1 cellular context compared by ENCODE assay signal in genomic region chr16:370443-370842, GRCh38.
TF ChIP-seq lines count a peak whose summit lies in the region.

MRPL28 (minus strand) TSS chr16:370538; CDS start chr16:370218, 320 bp downstream.

TF ChIP-seq in HepG2, 621 proteins besides CTCF, POLR2A, EP300 and RAD21 (continued from another document and continues in another):
- TF ChIP-seq, protein P1, sequence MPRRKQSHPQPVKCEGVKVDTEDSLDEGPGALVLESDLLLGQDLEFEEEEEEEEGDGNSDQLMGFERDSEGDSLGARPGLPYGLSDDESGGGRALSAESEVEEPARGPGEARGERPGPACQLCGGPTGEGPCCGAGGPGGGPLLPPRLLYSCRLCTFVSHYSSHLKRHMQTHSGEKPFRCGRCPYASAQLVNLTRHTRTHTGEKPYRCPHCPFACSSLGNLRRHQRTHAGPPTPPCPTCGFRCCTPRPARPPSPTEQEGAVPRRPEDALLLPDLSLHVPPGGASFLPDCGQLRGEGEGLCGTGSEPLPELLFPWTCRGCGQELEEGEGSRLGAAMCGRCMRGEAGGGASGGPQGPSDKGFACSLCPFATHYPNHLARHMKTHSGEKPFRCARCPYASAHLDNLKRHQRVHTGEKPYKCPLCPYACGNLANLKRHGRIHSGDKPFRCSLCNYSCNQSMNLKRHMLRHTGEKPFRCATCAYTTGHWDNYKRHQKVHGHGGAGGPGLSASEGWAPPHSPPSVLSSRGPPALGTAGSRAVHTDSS (CRISPR knock-in tag; conservative IDR thresholded peaks at IDR 0.05): no peak
- TF ChIP-seq KAT2B (IDR thresholded peaks at IDR 0.05; ENCODE audit: borderline replicate concordance, low read depth, low read length) (no peak), HOXD1 (CRISPR knock-in tag; IDR thresholded peaks at IDR 0.05) (no peak), ATAD3A (CRISPR knock-in tag; IDR thresholded peaks at IDR 0.05) (no peak), ATF6 (CRISPR knock-in tag; conservative IDR thresholded peaks at IDR 0.05) (no peak), ZNF235 (CRISPR knock-in tag; IDR thresholded peaks at IDR 0.05; ENCODE audit: borderline replicate concordance) (no peak), ZNF609 (CRISPR knock-in tag; IDR thresholded peaks at IDR 0.05; ENCODE audit: borderline replicate concordance) (no peak), SOX5 (CRISPR knock-in tag; IDR thresholded peaks at IDR 0.05; ENCODE audit: borderline replicate concordance) (no peak), ZMAT5 (CRISPR knock-in tag; IDR thresholded peaks at IDR 0.05; ENCODE audit: borderline replicate concordance, low read depth) (no peak), THYN1 (CRISPR knock-in tag; IDR thresholded peaks at IDR 0.05; ENCODE audit: borderline replicate concordance, low read depth) (no peak), AGO1 (IDR thresholded peaks at IDR 0.05; ENCODE audit: low read depth, low read length, poor library complexity, severe bottlenecking) (peak; percentile 78), PHF20 (CRISPR knock-in tag; IDR thresholded peaks at IDR 0.05) (peak; percentile 49; the same call in 1 of the 2 replicates), KLF15 (CRISPR knock-in tag; IDR thresholded peaks at IDR 0.05; ENCODE audit: borderline replicate concordance) (no peak), MEF2D (CRISPR knock-in tag; IDR thresholded peaks at IDR 0.05) (0 out of 2 replicates have a peak, but pooled peaks have one; percentile 12), CREM (IDR thresholded peaks at IDR 0.05) (peak; percentile 32; the same call in 1 of the 2 replicates), CREM (CRISPR knock-in tag; IDR thresholded peaks at IDR 0.05) (no peak), ZFY (CRISPR knock-in tag; IDR thresholded peaks at IDR 0.05) (peak; percentile 24; the same call in 1 of the 2 replicates), RBFOX2 (IDR thresholded peaks at IDR 0.05; ENCODE audit: low read depth, low read length) (peak; percentile 40; the same call in 1 of the 2 replicates), TBX3 (IDR thresholded peaks at IDR 0.05; ENCODE audit: borderline replicate concordance) (no peak), DMAP1 (CRISPR knock-in tag; IDR thresholded peaks at IDR 0.05) (0 out of 2 replicates have a peak, but pooled peaks have one; percentile 18), CBX1 (IDR thresholded peaks at IDR 0.05; ENCODE audit: low read depth) (no peak), CREB1 (IDR thresholded peaks at IDR 0.05) (peak; percentile 53; the same call in 1 of the 2 replicates), CREB1 (CRISPR knock-in tag; IDR thresholded peaks at IDR 0.05) (no peak), PHF5A (CRISPR knock-in tag; IDR thresholded peaks at IDR 0.05; ENCODE audit: low read depth, unreplicated experiment) (peak; percentile 87), ZSCAN25 (CRISPR knock-in tag; IDR thresholded peaks at IDR 0.05) (no peak), ZNF564 (CRISPR knock-in tag; IDR thresholded peaks at IDR 0.05) (0 out of 2 replicates have a peak, but pooled peaks have one; percentile 11), ZNF326 (CRISPR knock-in tag; IDR thresholded peaks at IDR 0.05; ENCODE audit: borderline replicate concordance) (peak; percentile 92), SP4 (CRISPR knock-in tag; IDR thresholded peaks at IDR 0.05) (peak; percentile 87), ZNF382 (CRISPR knock-in tag; IDR thresholded peaks at IDR 0.05; ENCODE audit: borderline replicate concordance) (no peak), FOXO1 (CRISPR knock-in tag; IDR thresholded peaks at IDR 0.05) (no peak), ZFP36L2 (CRISPR knock-in tag; IDR thresholded peaks at IDR 0.05) (no peak), YEATS2 (CRISPR knock-in tag; IDR thresholded peaks at IDR 0.05; ENCODE audit: borderline replicate concordance) (peak; percentile 40; the same call in 1 of the 2 replicates), NFYB (CRISPR knock-in tag; IDR thresholded peaks at IDR 0.05) (peak; percentile 91), ZBTB14 (CRISPR knock-in tag; IDR thresholded peaks at IDR 0.05) (no peak), ETV5 (CRISPR knock-in tag; IDR thresholded peaks at IDR 0.05; ENCODE audit: borderline replicate concordance) (peak; percentile 68), HOXA9 (CRISPR knock-in tag; IDR thresholded peaks at IDR 0.05; ENCODE audit: borderline replicate concordance) (no peak), TMF1 (CRISPR knock-in tag; IDR thresholded peaks at IDR 0.05; ENCODE audit: low read depth) (no peak), ELK4 (CRISPR knock-in tag; IDR thresholded peaks at IDR 0.05; ENCODE audit: borderline replicate concordance) (no peak)
- TF ChIP-seq, protein P2, sequence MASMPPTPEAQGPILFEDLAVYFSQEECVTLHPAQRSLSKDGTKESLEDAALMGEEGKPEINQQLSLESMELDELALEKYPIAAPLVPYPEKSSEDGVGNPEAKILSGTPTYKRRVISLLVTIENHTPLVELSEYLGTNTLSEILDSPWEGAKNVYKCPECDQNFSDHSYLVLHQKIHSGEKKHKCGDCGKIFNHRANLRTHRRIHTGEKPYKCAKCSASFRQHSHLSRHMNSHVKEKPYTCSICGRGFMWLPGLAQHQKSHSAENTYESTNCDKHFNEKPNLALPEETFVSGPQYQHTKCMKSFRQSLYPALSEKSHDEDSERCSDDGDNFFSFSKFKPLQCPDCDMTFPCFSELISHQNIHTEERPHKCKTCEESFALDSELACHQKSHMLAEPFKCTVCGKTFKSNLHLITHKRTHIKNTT (CRISPR knock-in tag; IDR thresholded peaks at IDR 0.05): no peak
- TF ChIP-seq, protein P3, sequence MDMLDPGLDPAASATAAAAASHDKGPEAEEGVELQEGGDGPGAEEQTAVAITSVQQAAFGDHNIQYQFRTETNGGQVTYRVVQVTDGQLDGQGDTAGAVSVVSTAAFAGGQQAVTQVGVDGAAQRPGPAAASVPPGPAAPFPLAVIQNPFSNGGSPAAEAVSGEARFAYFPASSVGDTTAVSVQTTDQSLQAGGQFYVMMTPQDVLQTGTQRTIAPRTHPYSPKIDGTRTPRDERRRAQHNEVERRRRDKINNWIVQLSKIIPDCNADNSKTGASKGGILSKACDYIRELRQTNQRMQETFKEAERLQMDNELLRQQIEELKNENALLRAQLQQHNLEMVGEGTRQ (IDR thresholded peaks at IDR 0.05; ENCODE audit: low read depth, low read length): no peak
- TF ChIP-seq, protein P3 (CRISPR knock-in tag; IDR thresholded peaks at IDR 0.05; ENCODE audit: borderline replicate concordance): no peak
- TF ChIP-seq, protein P4, sequence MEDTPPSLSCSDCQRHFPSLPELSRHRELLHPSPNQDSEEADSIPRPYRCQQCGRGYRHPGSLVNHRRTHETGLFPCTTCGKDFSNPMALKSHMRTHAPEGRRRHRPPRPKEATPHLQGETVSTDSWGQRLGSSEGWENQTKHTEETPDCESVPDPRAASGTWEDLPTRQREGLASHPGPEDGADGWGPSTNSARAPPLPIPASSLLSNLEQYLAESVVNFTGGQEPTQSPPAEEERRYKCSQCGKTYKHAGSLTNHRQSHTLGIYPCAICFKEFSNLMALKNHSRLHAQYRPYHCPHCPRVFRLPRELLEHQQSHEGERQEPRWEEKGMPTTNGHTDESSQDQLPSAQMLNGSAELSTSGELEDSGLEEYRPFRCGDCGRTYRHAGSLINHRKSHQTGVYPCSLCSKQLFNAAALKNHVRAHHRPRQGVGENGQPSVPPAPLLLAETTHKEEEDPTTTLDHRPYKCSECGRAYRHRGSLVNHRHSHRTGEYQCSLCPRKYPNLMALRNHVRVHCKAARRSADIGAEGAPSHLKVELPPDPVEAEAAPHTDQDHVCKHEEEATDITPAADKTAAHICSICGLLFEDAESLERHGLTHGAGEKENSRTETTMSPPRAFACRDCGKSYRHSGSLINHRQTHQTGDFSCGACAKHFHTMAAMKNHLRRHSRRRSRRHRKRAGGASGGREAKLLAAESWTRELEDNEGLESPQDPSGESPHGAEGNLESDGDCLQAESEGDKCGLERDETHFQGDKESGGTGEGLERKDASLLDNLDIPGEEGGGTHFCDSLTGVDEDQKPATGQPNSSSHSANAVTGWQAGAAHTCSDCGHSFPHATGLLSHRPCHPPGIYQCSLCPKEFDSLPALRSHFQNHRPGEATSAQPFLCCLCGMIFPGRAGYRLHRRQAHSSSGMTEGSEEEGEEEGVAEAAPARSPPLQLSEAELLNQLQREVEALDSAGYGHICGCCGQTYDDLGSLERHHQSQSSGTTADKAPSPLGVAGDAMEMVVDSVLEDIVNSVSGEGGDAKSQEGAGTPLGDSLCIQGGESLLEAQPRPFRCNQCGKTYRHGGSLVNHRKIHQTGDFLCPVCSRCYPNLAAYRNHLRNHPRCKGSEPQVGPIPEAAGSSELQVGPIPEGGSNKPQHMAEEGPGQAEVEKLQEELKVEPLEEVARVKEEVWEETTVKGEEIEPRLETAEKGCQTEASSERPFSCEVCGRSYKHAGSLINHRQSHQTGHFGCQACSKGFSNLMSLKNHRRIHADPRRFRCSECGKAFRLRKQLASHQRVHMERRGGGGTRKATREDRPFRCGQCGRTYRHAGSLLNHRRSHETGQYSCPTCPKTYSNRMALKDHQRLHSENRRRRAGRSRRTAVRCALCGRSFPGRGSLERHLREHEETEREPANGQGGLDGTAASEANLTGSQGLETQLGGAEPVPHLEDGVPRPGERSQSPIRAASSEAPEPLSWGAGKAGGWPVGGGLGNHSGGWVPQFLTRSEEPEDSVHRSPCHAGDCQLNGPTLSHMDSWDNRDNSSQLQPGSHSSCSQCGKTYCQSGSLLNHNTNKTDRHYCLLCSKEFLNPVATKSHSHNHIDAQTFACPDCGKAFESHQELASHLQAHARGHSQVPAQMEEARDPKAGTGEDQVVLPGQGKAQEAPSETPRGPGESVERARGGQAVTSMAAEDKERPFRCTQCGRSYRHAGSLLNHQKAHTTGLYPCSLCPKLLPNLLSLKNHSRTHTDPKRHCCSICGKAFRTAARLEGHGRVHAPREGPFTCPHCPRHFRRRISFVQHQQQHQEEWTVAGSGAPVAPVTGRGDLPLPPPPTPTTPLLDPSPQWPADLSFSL (CRISPR knock-in tag; IDR thresholded peaks at IDR 0.05): no peak
